14 cellular contexts compared by ENCODE assay signal in genomic region chr12:28089363-28089762, GRCh38.
DNase-seq lines count a peak whose midpoint lies in the region; ATAC-seq, FAIRE-seq and TF ChIP-seq lines count a peak whose summit lies in the region.
"Had no signal": no experiment of that assay in that cellular context is flagged by ENCODE, and none has a peak within 500 bp of the region (broad histone marks: within the 10 kb centered on the region; RNA-seq: fewer than 3 reads in every experiment).

No MANE protein-coding gene starts in this region.

- no peak overlapping the region for H3K27ac ChIP-seq in parathyroid adenoma
- no peak overlapping the region for H3K27ac ChIP-seq in colonic mucosa
- H3K27ac ChIP-seq: adrenal gland, ovary, stomach had no signal

- H3K4me1 ChIP-seq in parathyroid adenoma (peaks cover 6% of the 10 kb centered on the region), colonic mucosa (no peaks in the 10 kb centered on the region)
- H3K4me1 ChIP-seq: stomach had no signal

- H3K27me3 ChIP-seq in H7 (ENCODE audit: control insufficient read depth, insufficient read depth, low read length) (no peaks in the 10 kb centered on the region), parathyroid adenoma (ENCODE audit: control insufficient read depth, insufficient read depth, low read length) (no peaks in the 10 kb centered on the region), colonic mucosa (no peaks in the 10 kb centered on the region)
- H3K27me3 ChIP-seq: adrenal gland, ovary, stomach had no signal

- TF ChIP-seq CTCF in parathyroid adenoma (IDR thresholded peaks at IDR 0.05): no peak
- no peak for TF ChIP-seq CTCF in colonic mucosa (IDR thresholded peaks at IDR 0.05)

- no peak overlapping the region for H3K4me3 ChIP-seq in H7 (ENCODE audit: insufficient read depth, low read depth, low read length)
- H3K4me3 ChIP-seq in parathyroid adenoma (ENCODE audit: low read depth, low read length): no peak overlapping the region
- no peak overlapping the region for H3K4me3 ChIP-seq in colonic mucosa
- H3K4me3 ChIP-seq: adrenal gland, ovary, stomach had no signal

- peak overlapping the region; percentile 1 for H3K4me2 ChIP-seq in parathyroid adenoma (ENCODE audit: low read length)

- H3K36me3 ChIP-seq in H7 (replicated peaks; ENCODE audit: control insufficient read depth, insufficient read depth, low read length) (no peaks in the 10 kb centered on the region), parathyroid adenoma (ENCODE audit: control insufficient read depth, insufficient read depth, low read length) (no peaks in the 10 kb centered on the region), colonic mucosa (no peaks in the 10 kb centered on the region)
- H3K36me3 ChIP-seq: adrenal gland, ovary, stomach had no signal

- no peak overlapping the region for H2AFZ ChIP-seq in parathyroid adenoma

- intact Hi-C loops in colonic mucosa (cut with DNase I): no loop called here

- DNase-seq in H7 (peak; percentile 23), NCI-H69 (lab: John Stamatoyannopoulos, UW) (peak; percentile 11), NCI-H2081 (lab: John Stamatoyannopoulos, UW) (no peak), colonic mucosa (no peak), superior temporal gyrus (ENCODE audit: extremely low spot score) (no peak)
- DNase-seq: activated CD8-positive, alpha-beta memory T cell treated with anti-CD3 and anti-CD28 coated beads for 24 hours; adrenal gland; kidney; NCI-H446 treated with DMSO at 0.1 percent for 48 hours; ovary; stomach had no signal

- no peaks in the 10 kb centered on the region for H3K9me3 ChIP-seq in parathyroid adenoma (ENCODE audit: control insufficient read depth, low read length)
- H3K9me3 ChIP-seq in colonic mucosa: no peaks in the 10 kb centered on the region
- H3K9me3 ChIP-seq: adrenal gland, ovary, stomach had no signal

- H3K9ac ChIP-seq in parathyroid adenoma: no peak overlapping the region
- no peak overlapping the region for H3K9ac ChIP-seq in colonic mucosa (ENCODE audit: low read depth in 2 of 2, low read length in 2 of 2)

- no peak for ATAC-seq in HG03095 (IDR thresholded peaks at IDR 0.05; ENCODE audit: unreplicated experiment)

- FAIRE-seq in endometrium (lab: Jason Lieb, UNC): peak; percentile 31
- FAIRE-seq: kidney had no signal

- no peaks in the 10 kb centered on the region for H3K79me2 ChIP-seq in parathyroid adenoma

Comparison
In these comparisons a context has a peak if more than half of its experiments do, and no peak if none do; other contexts are left out.
1. DNase-seq: peak in H7 (single experiment) and NCI-H69 (single experiment); none in NCI-H2081 (0 of 2), colonic mucosa (single experiment) and superior temporal gyrus (single experiment).